Comparison of ENCODE assay signal across 7 cellular contexts in genomic region chr6:45049188-45049843, GRCh38.
DNase-seq lines count a peak whose midpoint lies in the region; ATAC-seq and TF ChIP-seq lines count a peak whose summit lies in the region.

No MANE protein-coding gene starts in this region.

- no peaks in the 10 kb centered on the region for H3K36me3 ChIP-seq in naive thymus-derived CD4-positive, alpha-beta T cell (ENCODE audit: control insufficient read depth in 2 of 3, insufficient read depth in 3 of 3, low read length in 3 of 3)
- no peaks in the 10 kb centered on the region for H3K36me3 ChIP-seq in body of pancreas (replicated peaks in 1 of 2; ENCODE audit: insufficient read depth in 1 of 2, low read depth in 2 of 2)

- DNase-seq in H4 (ENCODE audit: low spot score) (peak; percentile 70), MV-4-11 (lab: John Stamatoyannopoulos, UW) (peak; percentile 85), body of pancreas (no peak)
- DNase-seq in activated naive CD8-positive, alpha-beta T cell treated with anti-CD3 and anti-CD28 coated beads, Interleukin-2, amount 50 U/mL, for 24 hours, result no peak
- DNase-seq in naive thymus-derived CD4-positive, alpha-beta T cell, result no peak
- DNase-seq in central memory CD4-positive, alpha-beta T cell, result no peak

- no peak for TF ChIP-seq POLR2A in body of pancreas (IDR thresholded peaks at IDR 0.05)

- no peak overlapping the region for H3K27ac Mint-ChIP-seq in activated naive CD8-positive, alpha-beta T cell treated with anti-CD3 and anti-CD28 coated beads, Interleukin-2, amount 50 U/mL, for 24 hours
- H3K27ac Mint-ChIP-seq in naive thymus-derived CD4-positive, alpha-beta T cell, result peak overlapping the region in 4 of 9 donors; percentile 8 to 78 (median 63)

- H3K27me3 Mint-ChIP-seq in activated naive CD8-positive, alpha-beta T cell treated with anti-CD3 and anti-CD28 coated beads, Interleukin-2, amount 50 U/mL, for 24 hours, result no peaks in the 10 kb centered on the region
- H3K27me3 Mint-ChIP-seq in naive thymus-derived CD4-positive, alpha-beta T cell, result peaks cover 0 to 4% (median 0%) of the 10 kb centered on the region in 5 donors

- no peak overlapping the region for H3K27ac ChIP-seq in naive thymus-derived CD4-positive, alpha-beta T cell (ENCODE audit: low read depth, low read length)
- H3K27ac ChIP-seq in body of pancreas, result no peak overlapping the region

- ATAC-seq in activated naive CD8-positive, alpha-beta T cell treated with anti-CD3 and anti-CD28 coated beads, Interleukin-2, amount 50 U/mL, for 24 hours, result peak; percentile 52
- ATAC-seq in naive thymus-derived CD4-positive, alpha-beta T cell, result peak; percentile 78
- ATAC-seq in body of pancreas (no peak), HG03108 (IDR thresholded peaks at IDR 0.05; ENCODE audit: unreplicated experiment) (no peak)

- intact Hi-C loops in naive thymus-derived CD4-positive, alpha-beta T cell (cut with micrococcal nuclease), result loop anchor here in 1 of 2 donors (1.0 to 5.0 kb wide), 2 partner anchors 8 to 72 kb away; no protein-coding TSS in a partner anchor
- intact Hi-C loops in body of pancreas (cut with DNase I), result no loop called here

- H3K4me1 ChIP-seq in naive thymus-derived CD4-positive, alpha-beta T cell (ENCODE audit: control insufficient read depth in 2 of 2, insufficient read depth in 2 of 2, low read length in 2 of 2), result no peaks in the 10 kb centered on the region
- H3K4me1 ChIP-seq in body of pancreas, result peaks cover 18% of the 10 kb centered on the region

- CTCF ChIA-PET in naive thymus-derived CD4-positive, alpha-beta T cell (lab: Charles Lee), result no interaction called here

- H3K4me3 Mint-ChIP-seq in activated naive CD8-positive, alpha-beta T cell treated with anti-CD3 and anti-CD28 coated beads, Interleukin-2, amount 50 U/mL, for 24 hours, result no peak overlapping the region
- H3K4me3 Mint-ChIP-seq in naive thymus-derived CD4-positive, alpha-beta T cell, result peak overlapping the region in 3 of 10 donors; percentile 15 to 60 (median 27)

- peaks cover 6% of the 10 kb centered on the region for H3K9me3 Mint-ChIP-seq in activated naive CD8-positive, alpha-beta T cell treated with anti-CD3 and anti-CD28 coated beads, Interleukin-2, amount 50 U/mL, for 24 hours
- H3K9me3 Mint-ChIP-seq in naive thymus-derived CD4-positive, alpha-beta T cell, result peaks cover 0 to 13% (median 0%) of the 10 kb centered on the region in 11 donors

- H3K36me3 Mint-ChIP-seq in activated naive CD8-positive, alpha-beta T cell treated with anti-CD3 and anti-CD28 coated beads, Interleukin-2, amount 50 U/mL, for 24 hours (ENCODE audit: low read depth), result peaks cover 5% of the 10 kb centered on the region
- peaks cover 0 to 19% (median 3%) of the 10 kb centered on the region in 5 donors for H3K36me3 Mint-ChIP-seq in naive thymus-derived CD4-positive, alpha-beta T cell

- H3K27me3 ChIP-seq in naive thymus-derived CD4-positive, alpha-beta T cell (ENCODE audit: control insufficient read depth in 2 of 2, insufficient read depth in 2 of 2, low read length in 2 of 2), result no peaks in the 10 kb centered on the region
- no peaks in the 10 kb centered on the region for H3K27me3 ChIP-seq in body of pancreas

- no peak overlapping the region for H3K4me3 ChIP-seq in naive thymus-derived CD4-positive, alpha-beta T cell (ENCODE audit: low read length)
- H3K4me3 ChIP-seq in body of pancreas, result no peak overlapping the region

- POLR2A ChIA-PET in naive thymus-derived CD4-positive, alpha-beta T cell (lab: Charles Lee), result interaction anchor here (0.6 kb wide), 1 partner anchor 372 kb away, joined by 3 read pairs; no protein-coding TSS in a partner anchor

- peaks cover 41% of the 10 kb centered on the region for H3K4me1 Mint-ChIP-seq in activated naive CD8-positive, alpha-beta T cell treated with anti-CD3 and anti-CD28 coated beads, Interleukin-2, amount 50 U/mL, for 24 hours
- peaks cover 16 to 37% (median 32%) of the 10 kb centered on the region in 7 donors for H3K4me1 Mint-ChIP-seq in naive thymus-derived CD4-positive, alpha-beta T cell

- no peak for TF ChIP-seq CTCF in body of pancreas (IDR thresholded peaks at IDR 0.05)

- 89 to 91% methylated on average over 5 of the region's 5 CpGs for WGBS in body of pancreas, 2 donors

- H3K9me3 ChIP-seq in naive thymus-derived CD4-positive, alpha-beta T cell (ENCODE audit: control insufficient read depth in 2 of 3, low read length in 3 of 3), result no peaks in the 10 kb centered on the region
- no peaks in the 10 kb centered on the region for H3K9me3 ChIP-seq in body of pancreas

Comparison
In these comparisons a context has a peak if more than half of its experiments do, and no peak if none do; other contexts are left out.
1. DNase-seq: peak in H4 (single experiment) and MV-4-11 (single experiment); none in activated naive CD8-positive, alpha-beta T cell treated with anti-CD3 and anti-CD28 coated beads, Interleukin-2, amount 50 U/mL, for 24 hours (single experiment), naive thymus-derived CD4-positive, alpha-beta T cell (0 of 9), body of pancreas (0 of 4) and central memory CD4-positive, alpha-beta T cell (single experiment).
2. ATAC-seq: peak in activated naive CD8-positive, alpha-beta T cell treated with anti-CD3 and anti-CD28 coated beads, Interleukin-2, amount 50 U/mL, for 24 hours (single experiment) and naive thymus-derived CD4-positive, alpha-beta T cell (single experiment); none in body of pancreas (single experiment) and HG03108 (single experiment).